Comparison of ENCODE assay signal across 8 cellular contexts in the genomic region with DNA sequence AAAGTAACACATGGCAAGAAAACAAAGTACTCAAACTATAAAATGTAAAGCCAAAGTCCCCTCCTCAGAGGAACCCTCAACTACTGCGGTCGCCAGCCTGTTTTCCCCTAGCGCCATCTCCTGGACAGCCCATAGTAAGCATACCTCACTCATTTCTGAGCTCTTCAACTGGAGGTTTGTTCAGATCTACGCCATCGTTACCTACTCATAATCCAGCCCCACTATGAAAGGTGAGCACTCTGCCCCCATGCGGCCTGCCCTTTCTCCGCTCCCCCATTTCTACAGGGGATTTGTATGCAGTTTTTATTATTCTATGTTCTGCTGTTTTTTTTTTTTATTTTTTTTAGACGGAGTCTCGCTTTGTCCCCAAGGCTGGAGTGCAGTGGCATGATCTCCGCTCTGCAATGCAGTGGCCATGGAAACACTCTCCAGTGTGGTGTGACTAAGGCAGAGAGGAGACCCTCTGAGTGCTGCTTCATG. TPM values are rescaled to one million over a fixed set of nuclear protein-coding genes. Genes with fewer than 3 reads are reported as not detected.
DNase-seq lines count a peak whose midpoint lies in the region; ATAC-seq and TF ChIP-seq lines count a peak whose summit lies in the region.

No MANE protein-coding gene starts in this region.

- H3K27me3 ChIP-seq in heart left ventricle, result no peaks in the 10 kb centered on the region

- in situ Hi-C loops in SK-MEL-5 (cut with HindIII; ENCODE audit: low pct_unique_long_range_greater_than_20kb, low sequenced_read_pairs), result no loop called here

- peak; percentile 44 to 55 (median 48) for ATAC-seq in heart left ventricle
- ATAC-seq in sciatic nerve, result peak; percentile 65
- no peak for ATAC-seq in GM19397 (IDR thresholded peaks at IDR 0.05; ENCODE audit: unreplicated experiment)

- no peak for TF ChIP-seq POLR2A in heart left ventricle (IDR thresholded peaks at IDR 0.05)

- peak; percentile 33 for DNase-seq in EL
- DNase-seq in HT-29 (ENCODE audit: low spot score), result peak; percentile 90
- peak; percentile 82 for DNase-seq in SK-MEL-5 (ENCODE audit: low read depth, low spot score)
- DNase-seq in activated naive CD4-positive, alpha-beta T cell (lab: John Stamatoyannopoulos, UW), result peak in 3 of 4 experiments; percentile 10 to 47 (median 32)
- DNase-seq in heart left ventricle, result peak in 2 of 5 donors; percentile 40 to 51
- DNase-seq in sciatic nerve (ENCODE audit: low spot score), result no peak
- DNase-seq in SW 1271 (lab: John Stamatoyannopoulos, UW), result no peak

- H3K27ac ChIP-seq in heart left ventricle, result no peak overlapping the region

- no peak overlapping the region for H3K4me3 ChIP-seq in heart left ventricle

- H3K4me1 ChIP-seq in heart left ventricle, result peaks cover 0 to 34% (median 11%) of the 10 kb centered on the region in 12 donors

- peak; percentile 25 to 66 (median 52) for TF ChIP-seq CTCF in heart left ventricle (IDR thresholded peaks at IDR 0.05)

- intact Hi-C loops in heart left ventricle (cut with DNase I), result loop anchor here in 2 of 10 donors (5.0 kb wide), 1 partner anchor 36 kb away; no protein-coding TSS in a partner anchor
- intact Hi-C loops in sciatic nerve (cut with DNase I), result no loop called here

- H3K9me3 ChIP-seq in heart left ventricle, result no peaks in the 10 kb centered on the region

- H3K36me3 ChIP-seq in heart left ventricle, result peaks cover 0 to 5% (median under 1%) of the 10 kb centered on the region in 9 donors

- 52 to 60% (median 56%) methylated on average over 10 of the region's 10 CpGs for WGBS in heart left ventricle, 4 donors

RNA-seq across cellular contexts. Expression of a gene that starts 26.2 kb away (rescaled TPM):
- total RNA-seq in HT-29 (2014; rRNA removed; shearing (Covaris generic)), result 20.5 and 23.0 TPM in 2 replicates
- 7.0 and 10.2 TPM in 2 replicates for total RNA-seq in SK-MEL-5 (2014; rRNA removed; shearing (Covaris generic))
- polyA plus RNA-seq in SK-MEL-5 (2015; cell fraction: cytosol; rRNA removed), result 12.2 and 13.4 TPM in 2 replicates
- polyA plus RNA-seq in SK-MEL-5 (2015; cell fraction: nucleus; rRNA removed), result 4.1 and 6.7 TPM in 2 replicates
- total RNA-seq in heart left ventricle (10 to 100 TPM; 21.3 to 30.4 (median 22.5) TPM), sciatic nerve (10.7 TPM)
- polyA plus RNA-seq in heart left ventricle, result 10 to 100 TPM; 13.1 to 22.3 TPM

RNA-seq across cellular contexts. Expression of a gene that starts 43.6 kb away (rescaled TPM):
- not detected in 2 replicates for total RNA-seq in HT-29 (2014; rRNA removed; shearing (Covaris generic))
- total RNA-seq in SK-MEL-5 (2014; rRNA removed; shearing (Covaris generic)), result 0.24 TPM in 1 of 2 replicates, not detected in the other
- 0.11 and 0.27 TPM in 2 replicates for polyA plus RNA-seq in SK-MEL-5 (2015; cell fraction: cytosol; rRNA removed)
- polyA plus RNA-seq in SK-MEL-5 (2015; cell fraction: nucleus; rRNA removed), result 0.11 and 0.42 TPM in 2 replicates
- total RNA-seq in heart left ventricle (10 to 100 TPM in 3 of 9 donors, 1 to 10 TPM in 6; 2.7 to 36.0 (median 4.3) TPM), sciatic nerve (29.7 TPM)
- 1 to 10 TPM; 5.1 to 6.9 TPM for polyA plus RNA-seq in heart left ventricle

RNA-seq across cellular contexts. Expression of a gene that starts 51.2 kb away (rescaled TPM):
- total RNA-seq in HT-29 (2014; rRNA removed; shearing (Covaris generic)), result 443 and 506 TPM in 2 replicates
- 42.6 and 44.1 TPM in 2 replicates for total RNA-seq in SK-MEL-5 (2014; rRNA removed; shearing (Covaris generic))
- 94.0 and 106 TPM in 2 replicates for polyA plus RNA-seq in SK-MEL-5 (2015; cell fraction: cytosol; rRNA removed)
- 31.7 and 46.7 TPM in 2 replicates for polyA plus RNA-seq in SK-MEL-5 (2015; cell fraction: nucleus; rRNA removed)
- total RNA-seq in heart left ventricle, result 100 to 1,000 TPM in 1 of 9 donors, 10 to 100 TPM in 8; 31.2 to 106 (median 46.8) TPM
- polyA plus RNA-seq in heart left ventricle, result 10 to 100 TPM; 50.9 to 74.9 TPM
- 72.1 TPM for total RNA-seq in sciatic nerve

Comparison
In these comparisons a context has a peak if more than half of its experiments do, and no peak if none do; other contexts are left out.
1. DNase-seq: peak in EL (single experiment), HT-29 (single experiment), SK-MEL-5 (single experiment) and activated naive CD4-positive, alpha-beta T cell (3 of 4); none in sciatic nerve (single experiment) and SW 1271 (0 of 2).